In the genomic region with DNA sequence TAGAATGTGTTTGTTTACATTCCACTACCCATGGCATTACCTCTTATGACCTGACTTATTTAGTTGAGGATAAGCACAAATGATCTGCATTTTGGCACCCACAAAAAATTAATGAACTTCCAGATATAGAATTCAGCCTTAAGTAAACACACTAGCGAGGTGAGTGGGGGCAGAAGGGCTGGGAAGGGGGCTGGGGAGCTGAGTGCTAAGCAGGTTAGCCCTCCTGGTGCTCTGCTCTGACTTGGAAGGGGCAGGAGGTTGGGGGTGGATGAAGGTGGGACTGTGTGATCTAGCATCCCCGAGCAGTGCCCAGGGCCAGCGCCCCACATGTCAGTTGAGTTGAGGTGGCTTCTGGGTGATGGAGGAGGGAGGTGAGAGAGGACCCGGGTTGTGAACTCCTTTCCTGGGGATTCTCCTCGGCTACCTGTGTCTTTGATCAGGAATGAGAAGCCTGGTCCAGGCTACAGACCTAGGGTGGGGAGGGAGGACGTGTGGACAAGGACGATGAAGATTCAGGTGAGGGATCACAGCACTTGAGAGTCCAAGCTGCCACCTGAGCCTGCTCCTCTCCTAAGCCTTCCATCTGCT, we compare ENCODE assay signal across 19 cellular contexts.
A peak's percentile ranks its signal among the peaks of the same experiment; 100 is the strongest.
DNase-seq lines count a peak whose midpoint lies in the region; ATAC-seq and TF ChIP-seq lines count a peak whose summit lies in the region.
"Had no signal": no experiment of that assay in that cellular context is flagged by ENCODE, and none has a peak within 500 bp of the region (broad histone marks: within the 10 kb centered on the region; RNA-seq: fewer than 3 reads in every experiment).

No MANE protein-coding gene starts in this region.

- no peaks in the 10 kb centered on the region for H3K27me3 ChIP-seq in testis

- no peaks in the 10 kb centered on the region for H3K4me1 Mint-ChIP-seq in activated CD8-positive, alpha-beta memory T cell treated with anti-CD3 and anti-CD28 coated beads, Interleukin-2, amount 10 ng/mL, durations not matched to agents 7 days and 5 days

- H3K27me3 Mint-ChIP-seq in activated CD8-positive, alpha-beta memory T cell treated with anti-CD3 and anti-CD28 coated beads, Interleukin-2, amount 10 ng/mL, durations not matched to agents 7 days and 5 days, result peaks cover 33% of the 10 kb centered on the region

- no peak for ATAC-seq in activated CD8-positive, alpha-beta memory T cell treated with anti-CD3 and anti-CD28 coated beads, Interleukin-2, amount 10 ng/mL, durations not matched to agents 7 days and 5 days
- no peak for ATAC-seq in GM19467 (IDR thresholded peaks at IDR 0.05; ENCODE audit: unreplicated experiment)
- ATAC-seq: GM12878, K562, PC-3 had no signal

- peaks cover 11% of the 10 kb centered on the region for H3K4me1 ChIP-seq in testis

- no peak for TF ChIP-seq POLR2A in testis (IDR thresholded peaks at IDR 0.05)

- DNase-seq in NCI-H146 (lab: John Stamatoyannopoulos, UW), result peak; percentile 59
- no peak for DNase-seq in NCI-H146 treated with DMSO at 0.1 percent for 48 hours (lab: John Stamatoyannopoulos, UW; ENCODE audit: unreplicated experiment)
- peak; percentile 29 for DNase-seq in activated CD8-positive, alpha-beta memory T cell treated with anti-CD3 and anti-CD28 coated beads, Interleukin-2, amount 10 ng/mL, durations not matched to agents 7 days and 5 days
- DNase-seq in islet precursor cell, result peak; percentile 29
- peak; percentile 9 for DNase-seq in testis
- DNase-seq in NCI-H2029 (lab: John Stamatoyannopoulos, UW), result no peak
- no peak for DNase-seq in dermis blood vessel endothelial cell
- DNase-seq: DND-41, GDM1, GM23248, HCEC 1CT, NCI-H1930, NCI-H774, PC-3 had no signal

- no peak for TF ChIP-seq CTCF in testis (IDR thresholded peaks at IDR 0.05)

- WGBS in testis, 2 donors, result 93 to 97% methylated on average over 7 of the region's 7 CpGs

- intact Hi-C loops in testis (cut with DNase I; ENCODE audit: low total_unique reads), result no loop called here

- H3K36me3 Mint-ChIP-seq in activated CD8-positive, alpha-beta memory T cell treated with anti-CD3 and anti-CD28 coated beads, Interleukin-2, amount 10 ng/mL, durations not matched to agents 7 days and 5 days, result no peaks in the 10 kb centered on the region

- no peaks in the 10 kb centered on the region for H3K9me3 Mint-ChIP-seq in activated CD8-positive, alpha-beta memory T cell treated with anti-CD3 and anti-CD28 coated beads, Interleukin-2, amount 10 ng/mL, durations not matched to agents 7 days and 5 days (ENCODE audit: low read depth)

- no peak overlapping the region for H3K27ac ChIP-seq in testis
- H3K27ac ChIP-seq: 22Rv1; BLaER1 treated with 17β-estradiol and CSF1 and Interleukin-3, amounts not matched to agents 10 nM and 100 nM had no signal

- no peaks in the 10 kb centered on the region for H3K36me3 ChIP-seq in testis (ENCODE audit: low read depth, missing control alignments)
- H3K36me3 ChIP-seq: BLaER1 treated with 17β-estradiol and CSF1 and Interleukin-3, amounts not matched to agents 10 nM and 100 nM had no signal

- no peaks in the 10 kb centered on the region for H3K9me3 ChIP-seq in testis

- H3K4me3 Mint-ChIP-seq in activated CD8-positive, alpha-beta memory T cell treated with anti-CD3 and anti-CD28 coated beads, Interleukin-2, amount 10 ng/mL, durations not matched to agents 7 days and 5 days, result no peak overlapping the region

- H3K27ac Mint-ChIP-seq in activated CD8-positive, alpha-beta memory T cell treated with anti-CD3 and anti-CD28 coated beads, Interleukin-2, amount 10 ng/mL, durations not matched to agents 7 days and 5 days, result no peak overlapping the region

- H3K4me3 ChIP-seq in testis, result no peak overlapping the region
- H3K4me3 ChIP-seq: BLaER1 treated with 17β-estradiol and CSF1 and Interleukin-3, amounts not matched to agents 10 nM and 100 nM; GM12878; GM23248; K562 had no signal

- CTCF ChIA-PET in activated CD8-positive, alpha-beta memory T cell treated with anti-CD3 and anti-CD28 coated beads, Interleukin-2, amount 10 ng/mL, durations not matched to agents 7 days and 5 days (lab: Charles Lee), result no interaction called here

Comparison
In these comparisons a context has a peak if more than half of its experiments do, and no peak if none do; other contexts are left out.
1. DNase-seq: peak in NCI-H146 (single experiment), activated CD8-positive, alpha-beta memory T cell treated with anti-CD3 and anti-CD28 coated beads, Interleukin-2, amount 10 ng/mL, durations not matched to agents 7 days and 5 days (single experiment), islet precursor cell (single experiment) and testis (single experiment); none in NCI-H146 treated with DMSO at 0.1 percent for 48 hours (single experiment), NCI-H2029 (single experiment) and dermis blood vessel endothelial cell (single experiment).